In genomic region chr1:215583185-215583692, GRCh38 we compare ENCODE assay signal across 1 cellular context.
TF ChIP-seq lines count a peak whose summit lies in the region.

No MANE protein-coding gene starts in this region.

TF ChIP-seq in SK-N-SH, 30 proteins besides CTCF, POLR2A, EP300 and RAD21 (continued from another document):
- TF ChIP-seq, protein P1, sequence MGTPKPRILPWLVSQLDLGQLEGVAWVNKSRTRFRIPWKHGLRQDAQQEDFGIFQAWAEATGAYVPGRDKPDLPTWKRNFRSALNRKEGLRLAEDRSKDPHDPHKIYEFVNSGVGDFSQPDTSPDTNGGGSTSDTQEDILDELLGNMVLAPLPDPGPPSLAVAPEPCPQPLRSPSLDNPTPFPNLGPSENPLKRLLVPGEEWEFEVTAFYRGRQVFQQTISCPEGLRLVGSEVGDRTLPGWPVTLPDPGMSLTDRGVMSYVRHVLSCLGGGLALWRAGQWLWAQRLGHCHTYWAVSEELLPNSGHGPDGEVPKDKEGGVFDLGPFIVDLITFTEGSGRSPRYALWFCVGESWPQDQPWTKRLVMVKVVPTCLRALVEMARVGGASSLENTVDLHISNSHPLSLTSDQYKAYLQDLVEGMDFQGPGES (IDR thresholded peaks at IDR 0.05; ENCODE audit: low read depth, low read length) = no peak
